In the genomic region with DNA sequence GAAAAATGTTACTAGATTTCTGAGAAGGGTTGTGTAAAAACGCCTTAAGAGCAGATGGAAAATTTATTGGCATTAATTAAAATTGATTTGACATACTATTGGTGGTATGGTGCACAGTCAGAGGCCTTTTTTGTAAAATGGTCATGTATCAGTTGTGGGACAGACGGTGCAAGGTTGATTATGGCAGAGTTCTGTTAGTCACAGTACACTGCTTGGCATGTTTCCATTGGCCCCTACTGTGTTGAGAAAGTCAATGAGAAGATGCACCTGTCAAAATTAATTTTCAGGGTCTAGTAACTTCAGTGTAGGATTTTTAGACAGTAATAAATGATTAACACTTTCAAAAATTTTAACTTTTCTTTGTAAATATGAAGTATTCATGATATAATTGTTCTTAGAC, we compare ENCODE assay signal across 1 cellular context.
TF ChIP-seq lines count a peak whose summit lies in the region.

No MANE protein-coding gene starts in this region.

TF ChIP-seq in IMR-90, 13 proteins besides CTCF, POLR2A, EP300 and RAD21 (continued from another document):
- no peak for TF ChIP-seq MAFK (IDR thresholded peaks at IDR 0.05; ENCODE audit: low read depth, low read length)
- no peak for TF ChIP-seq CHD1 (IDR thresholded peaks at IDR 0.05; ENCODE audit: low read depth, low read length)
- TF ChIP-seq NFE2L2 (IDR thresholded peaks at IDR 0.05; ENCODE audit: low read depth, low read length): no peak
- TF ChIP-seq, protein P1, sequence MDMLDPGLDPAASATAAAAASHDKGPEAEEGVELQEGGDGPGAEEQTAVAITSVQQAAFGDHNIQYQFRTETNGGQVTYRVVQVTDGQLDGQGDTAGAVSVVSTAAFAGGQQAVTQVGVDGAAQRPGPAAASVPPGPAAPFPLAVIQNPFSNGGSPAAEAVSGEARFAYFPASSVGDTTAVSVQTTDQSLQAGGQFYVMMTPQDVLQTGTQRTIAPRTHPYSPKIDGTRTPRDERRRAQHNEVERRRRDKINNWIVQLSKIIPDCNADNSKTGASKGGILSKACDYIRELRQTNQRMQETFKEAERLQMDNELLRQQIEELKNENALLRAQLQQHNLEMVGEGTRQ (IDR thresholded peaks at IDR 0.05; ENCODE audit: low read depth, low read length): no peak
- TF ChIP-seq, protein P2, sequence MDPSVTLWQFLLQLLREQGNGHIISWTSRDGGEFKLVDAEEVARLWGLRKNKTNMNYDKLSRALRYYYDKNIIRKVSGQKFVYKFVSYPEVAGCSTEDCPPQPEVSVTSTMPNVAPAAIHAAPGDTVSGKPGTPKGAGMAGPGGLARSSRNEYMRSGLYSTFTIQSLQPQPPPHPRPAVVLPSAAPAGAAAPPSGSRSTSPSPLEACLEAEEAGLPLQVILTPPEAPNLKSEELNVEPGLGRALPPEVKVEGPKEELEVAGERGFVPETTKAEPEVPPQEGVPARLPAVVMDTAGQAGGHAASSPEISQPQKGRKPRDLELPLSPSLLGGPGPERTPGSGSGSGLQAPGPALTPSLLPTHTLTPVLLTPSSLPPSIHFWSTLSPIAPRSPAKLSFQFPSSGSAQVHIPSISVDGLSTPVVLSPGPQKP (IDR thresholded peaks at IDR 0.05; ENCODE audit: borderline replicate concordance, low read depth, low read length): no peak
- no peak for TF ChIP-seq BHLHE40 (IDR thresholded peaks at IDR 0.05; ENCODE audit: low read depth, low read length)
- no peak for TF ChIP-seq SMC3 (IDR thresholded peaks at IDR 0.05; ENCODE audit: low read depth, low read length)
